ENCODE assay signal across 8 cellular contexts in the genomic region with DNA sequence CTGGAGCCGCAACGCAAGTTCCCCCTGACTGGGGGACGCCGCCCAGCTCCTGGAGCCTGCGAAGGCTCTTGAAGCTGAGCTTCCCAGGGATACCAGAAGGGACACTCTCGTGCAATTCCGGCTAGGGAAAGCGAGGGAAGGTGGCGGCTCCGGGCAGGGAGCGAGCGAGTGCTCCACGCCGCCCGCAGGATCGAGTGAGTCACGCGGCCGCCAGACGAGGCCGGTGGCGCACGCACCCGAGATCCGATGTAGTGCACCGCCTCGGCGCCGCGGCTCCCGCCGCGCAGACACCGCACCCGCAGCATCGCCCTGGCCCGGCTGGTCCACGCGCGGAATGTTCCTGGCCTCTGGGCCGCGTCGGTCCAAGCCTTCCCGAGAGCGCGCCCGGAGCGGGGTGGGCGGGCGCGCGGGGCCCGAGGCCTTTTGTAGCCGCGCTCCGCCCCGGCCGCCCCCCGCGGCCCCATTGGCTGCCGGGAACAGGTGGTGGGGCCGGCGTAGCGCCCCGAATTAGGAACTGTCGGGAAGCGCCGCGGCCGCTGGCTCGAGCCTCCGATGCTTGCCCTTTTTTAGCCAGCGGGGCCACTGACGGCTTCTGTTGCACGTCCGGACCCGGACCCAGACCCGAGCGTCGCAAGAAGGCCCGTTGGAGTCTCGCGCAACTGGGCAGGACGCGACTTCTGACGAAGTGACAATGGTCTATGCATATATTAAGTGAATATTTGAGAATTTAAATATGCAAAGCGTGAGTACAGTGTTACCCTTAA. TPM values are rescaled to one million over a fixed set of nuclear protein-coding genes. Genes with fewer than 3 reads are reported as not detected.
DNase-seq lines count a peak whose midpoint lies in the region; ATAC-seq and TF ChIP-seq lines count a peak whose summit lies in the region.

A gene with protein sequence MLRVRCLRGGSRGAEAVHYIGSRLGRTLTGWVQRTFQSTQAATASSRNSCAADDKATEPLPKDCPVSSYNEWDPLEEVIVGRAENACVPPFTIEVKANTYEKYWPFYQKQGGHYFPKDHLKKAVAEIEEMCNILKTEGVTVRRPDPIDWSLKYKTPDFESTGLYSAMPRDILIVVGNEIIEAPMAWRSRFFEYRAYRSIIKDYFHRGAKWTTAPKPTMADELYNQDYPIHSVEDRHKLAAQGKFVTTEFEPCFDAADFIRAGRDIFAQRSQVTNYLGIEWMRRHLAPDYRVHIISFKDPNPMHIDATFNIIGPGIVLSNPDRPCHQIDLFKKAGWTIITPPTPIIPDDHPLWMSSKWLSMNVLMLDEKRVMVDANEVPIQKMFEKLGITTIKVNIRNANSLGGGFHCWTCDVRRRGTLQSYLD (minus strand): TSS at position 396 of the 764 bp plus-strand sequence. CDS start 91 bp downstream, at position 305.

- DNase-seq in NCI-H2107 treated with DMSO at 0.1 percent for 48 hours (lab: John Stamatoyannopoulos, UW; ENCODE audit: unreplicated experiment) (peak; percentile 22), NCI-H2107 (lab: John Stamatoyannopoulos, UW) (no peak), NB4 (ENCODE audit: low read depth) (peak; percentile 38), dermis blood vessel endothelial cell (peak; percentile 76), left lung (peak; percentile 62 to 91)
- peak; percentile 22 to 28 for DNase-seq in activated CD4-positive, alpha-beta T cell treated with anti-CD3 and anti-CD28 coated beads for 24 hours (ENCODE audit: low read depth in 2 of 2)
- DNase-seq in stimulated activated CD4-positive, alpha-beta T cell treated with anti-CD3 and anti-CD28 coated beads, Interleukin-4, amount 100 ng/mL, for 1 hour = peak; percentile 63

- H3K4me3 ChIP-seq in HEK293 (ENCODE audit: low read depth, low read length) = peak within 1 kb of the TSS; percentile 23
- no peak within 1 kb of the TSS for H3K4me3 ChIP-seq in NB4 (ENCODE audit: low read depth, low read length)
- H3K4me3 ChIP-seq in left lung = peak within 1 kb of the TSS; percentile 36 to 53

- no peaks in the 10 kb centered on the region for H3K36me3 ChIP-seq in HEK293 (ENCODE audit: control insufficient read depth in 2 of 2, insufficient read depth in 1 of 2, low read length in 2 of 2)
- H3K36me3 ChIP-seq in left lung = no peaks in the 10 kb centered on the region

- no peak for TF ChIP-seq POLR2A in NB4 (IDR thresholded peaks at IDR 0.05; ENCODE audit: extremely low read depth, insufficient read length)

- peaks cover 26 to 51% of the 10 kb centered on the region in 2 donors for H3K27me3 ChIP-seq in left lung

- no peaks in the 10 kb centered on the region; the same call in 1 of the 2 replicates for H3K4me1 ChIP-seq in HEK293 (ENCODE audit: control insufficient read depth, insufficient read depth, low read length)
- H3K4me1 ChIP-seq in left lung = peaks cover 6 to 22% of the 10 kb centered on the region in 2 donors

- no peak for TF ChIP-seq CTCF in HEK293 (tag by site-specific recombination; IDR thresholded peaks at IDR 0.05)
- no peak for TF ChIP-seq CTCF in NB4 (IDR thresholded peaks at IDR 0.05; ENCODE audit: low read depth, low read length)
- TF ChIP-seq CTCF in left lung (IDR thresholded peaks at IDR 0.05) = peak; percentile 12 to 40

- POLR2A ChIA-PET in HEK293 (lab: Yijun Ruan, JAX) = interaction anchor here (0.7 kb wide), 1 partner anchor 24 kb away, joined by 3 read pairs; a partner anchor contains a TSS

- intact Hi-C loops in left lung (cut with DNase I) = no loop called here

- ATAC-seq in left lung = peak; percentile 95

- H3K27ac ChIP-seq in HEK293 (ENCODE audit: extremely low read depth, low read depth, low read length) = peak within 1 kb of the TSS; percentile 22; the same call in 1 of the 2 replicates
- H3K27ac ChIP-seq in left lung = peak within 1 kb of the TSS; percentile 36 to 50

- H3K9me3 ChIP-seq in HEK293 (ENCODE audit: control insufficient read depth, insufficient read depth, low read depth, low read length) = no peaks in the 10 kb centered on the region
- no peaks in the 10 kb centered on the region for H3K9me3 ChIP-seq in left lung

- CTCF ChIA-PET in HEK293 (lab: Yijun Ruan, JAX) = interaction anchor here (0.7 to 1.1 kb wide), 3 partner anchors 14 to 174 kb away, joined by 3 to 7 read pairs (median 3); no protein-coding TSS in a partner anchor

TF ChIP-seq in HEK293, 187 proteins besides CTCF, POLR2A, EP300 and RAD21:
- TF ChIP-seq MZF1 (tag by site-specific recombination; IDR thresholded peaks at IDR 0.05; ENCODE audit: borderline replicate concordance) (no peak), ZNF548 (tag by site-specific recombination; IDR thresholded peaks at IDR 0.05) (no peak), ZNF24 (tag by site-specific recombination; IDR thresholded peaks at IDR 0.05) (no peak), ZBTB7A (tag by site-specific recombination; IDR thresholded peaks at IDR 0.05; ENCODE audit: low read depth) (no peak), ZFP41 (tag by site-specific recombination; IDR thresholded peaks at IDR 0.05; ENCODE audit: borderline replicate concordance) (no peak), ZNF184 (tag by site-specific recombination; IDR thresholded peaks at IDR 0.05) (no peak), KLF1 (tag by site-specific recombination; IDR thresholded peaks at IDR 0.05) (no peak), BCL11A (tag by site-specific recombination; IDR thresholded peaks at IDR 0.05; ENCODE audit: low read depth) (no peak), ZFP69B (tag by site-specific recombination; IDR thresholded peaks at IDR 0.05) (no peak), ZNF324 (tag by site-specific recombination; IDR thresholded peaks at IDR 0.05) (no peak), ZNF621 (tag by site-specific recombination; IDR thresholded peaks at IDR 0.05) (no peak)
- TF ChIP-seq, protein P1, sequence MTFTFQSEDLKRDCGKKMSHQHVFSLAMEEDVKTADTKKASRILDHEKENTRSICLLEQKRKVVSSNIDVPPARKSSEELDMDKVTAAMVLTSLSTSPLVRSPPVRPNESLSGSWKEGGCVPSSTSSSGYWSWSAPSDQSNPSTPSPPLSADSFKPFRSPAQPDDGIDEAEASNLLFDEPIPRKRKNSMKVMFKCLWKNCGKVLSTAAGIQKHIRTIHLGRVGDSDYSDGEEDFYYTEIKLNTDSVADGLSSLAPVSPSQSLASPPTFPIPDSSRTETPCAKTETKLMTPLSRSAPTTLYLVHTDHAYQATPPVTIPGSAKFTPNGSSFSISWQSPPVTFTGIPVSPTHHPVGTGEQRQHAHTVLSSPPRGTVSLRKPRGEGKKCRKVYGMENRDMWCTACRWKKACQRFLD (tag by site-specific recombination; IDR thresholded peaks at IDR 0.05) = no peak
- TF ChIP-seq, protein P2, sequence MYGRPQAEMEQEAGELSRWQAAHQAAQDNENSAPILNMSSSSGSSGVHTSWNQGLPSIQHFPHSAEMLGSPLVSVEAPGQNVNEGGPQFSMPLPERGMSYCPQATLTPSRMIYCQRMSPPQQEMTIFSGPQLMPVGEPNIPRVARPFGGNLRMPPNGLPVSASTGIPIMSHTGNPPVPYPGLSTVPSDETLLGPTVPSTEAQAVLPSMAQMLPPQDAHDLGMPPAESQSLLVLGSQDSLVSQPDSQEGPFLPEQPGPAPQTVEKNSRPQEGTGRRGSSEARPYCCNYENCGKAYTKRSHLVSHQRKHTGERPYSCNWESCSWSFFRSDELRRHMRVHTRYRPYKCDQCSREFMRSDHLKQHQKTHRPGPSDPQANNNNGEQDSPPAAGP (tag by site-specific recombination; IDR thresholded peaks at IDR 0.05) = no peak
- TF ChIP-seq, protein P3, sequence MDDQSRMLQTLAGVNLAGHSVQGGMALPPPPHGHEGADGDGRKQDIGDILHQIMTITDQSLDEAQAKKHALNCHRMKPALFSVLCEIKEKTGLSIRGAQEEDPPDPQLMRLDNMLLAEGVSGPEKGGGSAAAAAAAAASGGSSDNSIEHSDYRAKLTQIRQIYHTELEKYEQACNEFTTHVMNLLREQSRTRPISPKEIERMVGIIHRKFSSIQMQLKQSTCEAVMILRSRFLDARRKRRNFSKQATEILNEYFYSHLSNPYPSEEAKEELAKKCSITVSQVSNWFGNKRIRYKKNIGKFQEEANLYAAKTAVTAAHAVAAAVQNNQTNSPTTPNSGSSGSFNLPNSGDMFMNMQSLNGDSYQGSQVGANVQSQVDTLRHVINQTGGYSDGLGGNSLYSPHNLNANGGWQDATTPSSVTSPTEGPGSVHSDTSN (CRISPR knock-in tag; IDR thresholded peaks at IDR 0.05) = no peak
- TF ChIP-seq, protein P4, sequence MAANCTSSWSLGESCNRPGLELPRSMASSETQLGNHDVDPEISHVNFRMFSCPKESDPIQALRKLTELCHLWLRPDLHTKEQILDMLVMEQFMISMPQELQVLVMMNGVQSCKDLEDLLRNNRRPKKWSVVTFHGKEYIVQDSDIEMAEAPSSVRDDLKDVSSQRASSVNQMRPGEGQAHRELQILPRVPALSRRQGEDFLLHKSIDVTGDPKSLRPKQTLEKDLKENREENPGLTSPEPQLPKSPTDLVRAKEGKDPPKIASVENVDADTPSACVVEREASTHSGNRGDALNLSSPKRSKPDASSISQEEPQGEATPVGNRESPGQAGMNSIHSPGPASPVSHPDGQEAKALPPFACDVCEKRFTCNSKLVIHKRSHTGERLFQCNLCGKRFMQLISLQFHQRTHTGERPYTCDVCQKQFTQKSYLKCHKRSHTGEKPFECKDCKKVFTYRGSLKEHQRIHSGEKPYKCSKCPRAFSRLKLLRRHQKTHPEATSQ (tag by site-specific recombination; IDR thresholded peaks at IDR 0.05) = no peak

RNA-seq across cellular contexts. Expression of the gene that starts here (rescaled TPM):
- total RNA-seq in dermis blood vessel endothelial cell = 0.23 and 0.34 TPM in 2 replicates
- total RNA-seq in left lung = 1 to 10 TPM; 5.4 to 6.8 TPM

Comparison
In these comparisons a context has a peak if more than half of its experiments do, and no peak if none do; other contexts are left out.
1. Peak in DNase-seq in dermis blood vessel endothelial cell; RNA of the gene not detected or under 1 TPM.
2. CTCF ChIP-seq: peak in left lung (2 of 2); none in HEK293 (single experiment) and NB4 (single experiment).